ENCODE assay signal across 24 cellular contexts in genomic region chr4:157616741-157617472, GRCh38.
"Had no signal": no experiment of that assay in that cellular context is flagged by ENCODE, and none has a peak within 500 bp of the region (broad histone marks: within the 10 kb centered on the region; RNA-seq: fewer than 3 reads in every experiment).

No MANE protein-coding gene starts in this region.

- H3K9ac ChIP-seq: SK-N-SH had no signal

- ATAC-seq: Panc1, PC-3, T-cell had no signal

- H3K27ac ChIP-seq: RWPE1 had no signal

- H3K4me3 ChIP-seq: MG63 had no signal

- H3K9me3 ChIP-seq: MG63, SK-N-SH had no signal

- DNase-seq: KBM-7; MG63; NCI-H1092; NCI-H1105 treated with DMSO at 0.1 percent for 48 hours; NCI-H1417 treated with DMSO at 0.1 percent for 48 hours; NCI-H146; NCI-H1694 treated with DMSO at 0.1 percent for 48 hours; NCI-H1930; NCI-H2081; NCI-H2107; NCI-H226; NCI-H446; NCI-H510A; NCI-H524 treated with DMSO at 0.1 percent for 48 hours; NCI-H69; NCI-H774; NK-92 treated with Interleukin-12 subunit alpha and Interleukin-12 subunit beta, amount 100 ng/mL, for 24 hours; PC-3; SHP77; SK-N-SH; SW 1271; T-cell had no signal

- H3K4me2 ChIP-seq: SK-N-SH had no signal

- H3K36me3 ChIP-seq: MG63 had no signal
